In the genomic region with DNA sequence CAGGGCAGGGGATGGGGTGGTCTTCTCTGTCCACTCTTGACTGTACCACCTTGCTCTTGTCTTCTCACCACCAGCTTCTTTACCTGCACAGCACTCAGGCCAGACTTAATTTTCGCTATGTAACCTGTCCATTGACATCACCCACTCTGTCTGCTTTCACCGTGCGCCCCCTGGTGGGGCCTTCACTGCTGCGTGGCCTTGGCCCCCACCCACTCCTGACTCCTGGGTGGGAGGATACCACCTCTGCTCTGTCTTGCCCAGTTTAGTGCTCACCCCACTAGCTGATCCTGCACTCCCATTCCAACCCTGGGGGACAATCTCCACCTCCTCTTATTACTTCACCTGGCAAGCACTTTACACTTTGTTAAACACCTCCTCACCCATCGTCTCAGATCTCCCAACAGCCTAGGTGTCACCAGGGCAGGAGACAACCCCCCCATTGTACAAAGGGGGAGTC, we compare ENCODE assay signal across 8 cellular contexts. TPM values are rescaled to one million over a fixed set of nuclear protein-coding genes. Genes with fewer than 3 reads are reported as not detected.
DNase-seq lines count a peak whose midpoint lies in the region; ATAC-seq and TF ChIP-seq lines count a peak whose summit lies in the region.

No MANE protein-coding gene starts in this region.

- H2AFZ ChIP-seq in smooth muscle cell (ENCODE audit: low read depth): no peak overlapping the region

- peaks cover 43% of the 10 kb centered on the region for H3K27me3 Mint-ChIP-seq in activated naive CD4-positive, alpha-beta T cell treated with anti-CD3 and anti-CD28 coated beads for 36 hours (ENCODE audit: low read depth)

- no peaks in the 10 kb centered on the region for H3K36me3 ChIP-seq in heart right ventricle
- H3K36me3 ChIP-seq in smooth muscle cell (ENCODE audit: low read depth): no peaks in the 10 kb centered on the region

- H3K4me3 Mint-ChIP-seq in activated naive CD4-positive, alpha-beta T cell treated with anti-CD3 and anti-CD28 coated beads for 36 hours: no peak overlapping the region

- H3K27me3 ChIP-seq in heart right ventricle (peaks cover 0 to 56% (median 11%) of the 10 kb centered on the region in 7 donors), smooth muscle cell (ENCODE audit: low read depth) (no peaks in the 10 kb centered on the region)

- peaks cover 11 to 63% (median 41%) of the 10 kb centered on the region in 9 donors for H3K4me1 ChIP-seq in heart right ventricle
- no peaks in the 10 kb centered on the region for H3K4me1 ChIP-seq in smooth muscle cell (ENCODE audit: low read depth)

- ATAC-seq in heart right ventricle (peak in 7 of 8 donors; percentile 45 to 73 (median 52)), HG03342 (IDR thresholded peaks at IDR 0.05; ENCODE audit: unreplicated experiment) (no peak), GM21737 (IDR thresholded peaks at IDR 0.05; ENCODE audit: unreplicated experiment) (no peak)

- intact Hi-C loops in activated naive CD4-positive, alpha-beta T cell treated with anti-CD3 and anti-CD28 coated beads for 36 hours (cut with micrococcal nuclease): loop anchor here (1.0 to 2.0 kb wide), 3 partner anchors 28 to 232 kb away; no protein-coding TSS in a partner anchor
- intact Hi-C loops in heart right ventricle (cut with DNase I): loop anchor here in 7 of 10 donors (1.0 to 5.0 kb wide), 8 partner anchors 28 to 233 kb away; partner anchors contain the start of gene TMIE (in 1 of the 7)

- no peak overlapping the region for H3K4me3 ChIP-seq in HFF-Myc (replicated peaks; ENCODE audit: low read depth, low read length)
- no peak overlapping the region for H3K4me3 ChIP-seq in heart right ventricle
- no peak overlapping the region for H3K4me3 ChIP-seq in smooth muscle cell

- H3F3A ChIP-seq in smooth muscle cell (ENCODE audit: low read depth): no peaks in the 10 kb centered on the region

- H3K27ac ChIP-seq in heart right ventricle (no peak overlapping the region), smooth muscle cell (ENCODE audit: low read depth) (no peak overlapping the region)

- WGBS in heart right ventricle, 2 donors: 27 to 29% methylated on average over 5 of the region's 5 CpGs
- 37% methylated on average over 5 of the region's 5 CpGs for whole genome bisulfite sequencing in smooth muscle cell (ENCODE audit: low lambda C conversion rate)

- peak; percentile 93 for TF ChIP-seq CTCF in HFF-Myc (IDR thresholded peaks at IDR 0.05; ENCODE audit: low read depth, low read length, missing control alignments)
- peak; percentile 85 to 94 (median 89) for TF ChIP-seq CTCF in heart right ventricle (IDR thresholded peaks at IDR 0.05)
- peak; percentile 91 for TF ChIP-seq CTCF in smooth muscle cell (IDR thresholded peaks at IDR 0.05; ENCODE audit: borderline replicate concordance, insufficient read depth, poor library complexity, severe bottlenecking)

- H3K9me3 ChIP-seq in heart right ventricle: no peaks in the 10 kb centered on the region
- no peaks in the 10 kb centered on the region for H3K9me3 ChIP-seq in smooth muscle cell (replicated peaks; ENCODE audit: low read depth)

- peak; percentile 52 to 54 for DNase-seq in AML-193 (lab: John Stamatoyannopoulos, UW)
- DNase-seq in HFF-Myc (ENCODE audit: extremely low read depth, low read depth): no peak
- DNase-seq in SKM-1 (lab: John Stamatoyannopoulos, UW; ENCODE audit: unreplicated experiment): peak; percentile 35
- DNase-seq in activated naive CD4-positive, alpha-beta T cell treated with anti-CD3 and anti-CD28 coated beads for 36 hours: peak; percentile 81
- DNase-seq in heart right ventricle: peak; percentile 75 to 85
- DNase-seq in smooth muscle cell (lab: John Stamatoyannopoulos, UW; ENCODE audit: unreplicated experiment): peak; percentile 31

- peaks cover 6% of the 10 kb centered on the region for H3K4me1 Mint-ChIP-seq in activated naive CD4-positive, alpha-beta T cell treated with anti-CD3 and anti-CD28 coated beads for 36 hours (ENCODE audit: low read depth)

- no peaks in the 10 kb centered on the region for H3K79me2 ChIP-seq in smooth muscle cell (ENCODE audit: low read depth)

- no peak overlapping the region for H3K27ac Mint-ChIP-seq in activated naive CD4-positive, alpha-beta T cell treated with anti-CD3 and anti-CD28 coated beads for 36 hours

- H4K20me1 ChIP-seq in smooth muscle cell (ENCODE audit: low read depth): peaks cover 31% of the 10 kb centered on the region

- H3K4me2 ChIP-seq in smooth muscle cell: no peak overlapping the region

- H3K36me3 Mint-ChIP-seq in activated naive CD4-positive, alpha-beta T cell treated with anti-CD3 and anti-CD28 coated beads for 36 hours (ENCODE audit: low read depth): no peaks in the 10 kb centered on the region

- H3K9me3 Mint-ChIP-seq in activated naive CD4-positive, alpha-beta T cell treated with anti-CD3 and anti-CD28 coated beads for 36 hours: no peaks in the 10 kb centered on the region

- CTCF ChIA-PET in activated naive CD4-positive, alpha-beta T cell treated with anti-CD3 and anti-CD28 coated beads for 36 hours (lab: Charles Lee): interaction anchor here (0.7 to 4.2 kb wide), 14 partner anchors 10 to 847 kb away, joined by 3 to 22 read pairs (median 4); partner anchors contain the start of genes MYL3 and PTH1R

- no peak overlapping the region for H3K9ac ChIP-seq in smooth muscle cell (ENCODE audit: low read depth)

RNA-seq across cellular contexts. Expression of gene PTH1R, which starts 17.7 kb away (rescaled TPM):
- total RNA-seq in activated naive CD4-positive, alpha-beta T cell treated with anti-CD3 and anti-CD28 coated beads for 36 hours: not detected
- total RNA-seq in heart right ventricle (10 to 100 TPM in 2 of 10 donors, 1 to 10 TPM in 8; 1.5 to 18.5 (median 3.0) TPM), smooth muscle cell (15.4 and 17.7 TPM in 2 replicates)
- polyA plus RNA-seq in heart right ventricle (10 to 100 TPM; 12.8 to 89.8 TPM), smooth muscle cell (39.2 and 50.6 TPM in 2 replicates)

RNA-seq across cellular contexts. Expression of gene MYL3, which starts 32.0 kb away (rescaled TPM):
- total RNA-seq in activated naive CD4-positive, alpha-beta T cell treated with anti-CD3 and anti-CD28 coated beads for 36 hours: not detected
- total RNA-seq in heart right ventricle (1,000 to 10,000 TPM; 5,377 to 9,904 (median 7,431) TPM), smooth muscle cell (8.4 and 13.8 TPM in 2 replicates)
- polyA plus RNA-seq in heart right ventricle (1,000 to 10,000 TPM; 7,541 to 8,578 TPM), smooth muscle cell (14.4 and 25.6 TPM in 2 replicates)

Comparison
In these comparisons a context has a peak if more than half of its experiments do, and no peak if none do; other contexts are left out.
1. ATAC-seq: peak in heart right ventricle (7 of 8); none in HG03342 (single experiment) and GM21737 (single experiment).
2. RNA of gene MYL3, which starts 32.0 kb away (total RNA-seq): 5,377 to 9,904 TPM in heart right ventricle; 8.4 to 13.8 TPM in smooth muscle cell and not detected in activated naive CD4-positive, alpha-beta T cell treated with anti-CD3 and anti-CD28 coated beads for 36 hours; every median in the first group is over 100 times any median in the second.
3. Peak in every context shown above with its lines, with median percentiles within 50 percentile points of each other: CTCF ChIP-seq.